9 cellular contexts compared by ENCODE assay signal in the genomic region with DNA sequence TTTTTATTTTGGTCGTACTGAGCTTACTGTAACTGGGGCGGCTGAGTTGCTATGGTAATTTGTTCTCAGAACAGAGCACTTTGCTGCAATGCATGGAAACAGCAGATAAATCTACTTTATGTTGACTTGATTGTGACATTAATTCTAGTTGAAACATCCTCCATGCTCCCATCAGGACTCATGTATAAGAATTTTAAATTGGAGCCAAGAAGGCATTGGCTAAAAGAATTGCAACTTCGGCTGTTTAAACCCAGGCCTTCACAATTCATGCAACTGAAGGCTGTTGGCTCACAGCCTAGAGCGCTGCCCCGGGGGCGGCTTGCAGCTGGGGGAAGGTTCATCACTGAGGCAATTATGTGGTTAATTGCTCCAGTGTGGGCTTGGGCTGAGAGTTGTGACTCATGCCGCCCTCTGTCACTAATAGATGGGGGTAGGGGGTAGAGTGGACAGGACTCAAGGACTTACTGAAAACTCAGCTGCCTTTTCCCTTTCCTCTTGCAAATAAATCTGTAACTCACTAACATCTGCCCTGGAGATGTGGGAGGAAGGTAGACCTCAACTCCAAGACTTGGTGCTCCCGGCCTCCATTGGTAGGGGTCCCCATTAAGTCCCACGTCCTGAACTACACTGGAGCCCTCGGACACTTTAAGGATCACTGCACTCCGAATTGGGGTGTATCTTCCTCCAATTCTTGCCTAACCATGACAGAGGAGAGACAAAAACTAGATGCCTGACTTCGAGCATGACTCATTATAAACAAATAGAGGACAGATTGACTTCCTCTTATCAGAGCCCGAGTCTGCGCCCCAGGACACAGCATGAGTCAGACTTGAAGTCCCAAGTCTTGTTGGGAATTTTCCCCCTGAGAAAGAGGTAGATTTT. TPM values are rescaled to one million over a fixed set of nuclear protein-coding genes. Genes with fewer than 3 reads are reported as not detected.
DNase-seq lines count a peak whose midpoint lies in the region; ATAC-seq and TF ChIP-seq lines count a peak whose summit lies in the region.
"Had no signal": no experiment of that assay in that cellular context is flagged by ENCODE, and none has a peak within 500 bp of the region (broad histone marks: within the 10 kb centered on the region; RNA-seq: fewer than 3 reads in every experiment).

No MANE protein-coding gene starts in this region.

- H3K27me3 Mint-ChIP-seq in mesothelial cell of epicardium (ENCODE audit: low read depth) = peaks cover 3% of the 10 kb centered on the region

- dilution Hi-C loops in IMR-90 (cut with HindIII; ENCODE audit: low sequenced_read_pairs, unreplicated experiment) = no loop called here

- H3K9me3 ChIP-seq in IMR-90 (ENCODE audit: control insufficient read depth, insufficient read depth, low read length) = no peaks in the 10 kb centered on the region
- no peaks in the 10 kb centered on the region for H3K9me3 ChIP-seq in effector memory CD4-positive, alpha-beta T cell (ENCODE audit: control insufficient read depth, low read length)
- H3K9me3 ChIP-seq in upper lobe of right lung = no peaks in the 10 kb centered on the region

- DNase-seq in activated CD4-positive, CD25-positive, alpha-beta regulatory T cell (lab: John Stamatoyannopoulos, UW) = no peak
- peak; percentile 95 for DNase-seq in IMR-90
- DNase-seq in SIG-M5 (lab: John Stamatoyannopoulos, UW) = peak; percentile 71
- no peak for DNase-seq in effector memory CD4-positive, alpha-beta T cell
- DNase-seq in mesothelial cell of epicardium (ENCODE audit: low spot score in 2 of 2, unreplicated experiment in 2 of 2) = peak in 1 of 2 experiments; percentile 52
- DNase-seq in upper lobe of right lung = peak; percentile 86

- H3K36me3 Mint-ChIP-seq in mesothelial cell of epicardium = no peaks in the 10 kb centered on the region

- H3K9me1 ChIP-seq in IMR-90 (ENCODE audit: insufficient read depth, low read length) = peaks cover 11% of the 10 kb centered on the region

- peak overlapping the region; percentile 40; the same call in 1 of the 2 replicates for H4K5ac ChIP-seq in IMR-90 (ENCODE audit: low read depth, low read length)

- H3K79me1 ChIP-seq in IMR-90 (ENCODE audit: low read depth in 1 of 2, low read length in 2 of 2) = no peaks in the 10 kb centered on the region

- H3K4me3 ChIP-seq in IMR-90 (ENCODE audit: insufficient read depth, low read depth, low read length) (peak overlapping the region; percentile 32; the same call in 1 of the 2 replicates), upper lobe of right lung (peak overlapping the region; percentile 24)
- peak overlapping the region; percentile 43 for H3K4me3 ChIP-seq in effector memory CD4-positive, alpha-beta T cell (ENCODE audit: insufficient read depth, low read depth, low read length, poor library complexity, severe bottlenecking)

- H3K27ac Mint-ChIP-seq in mesothelial cell of epicardium = peak overlapping the region; percentile 85

- peak overlapping the region; percentile 71 for H2AK9ac ChIP-seq in IMR-90 (replicated peaks; ENCODE audit: low read depth, low read length, poor library complexity)

- peak overlapping the region; percentile 76 for H3K18ac ChIP-seq in IMR-90 (ENCODE audit: low read depth, low read length)

- H2AK5ac ChIP-seq in IMR-90 (ENCODE audit: low read depth, low read length) = peak overlapping the region; percentile 16

- no TSS peak for BruUV-seq in IMR-90 (replicated peaks; lab: Mats Ljungman, UMichigan)

- no peaks in the 10 kb centered on the region for H3K9me3 Mint-ChIP-seq in mesothelial cell of epicardium
- H3K9me3 Mint-ChIP-seq: neural crest cell had no signal

- H3K4me2 ChIP-seq in IMR-90 (ENCODE audit: low read depth, low read length) = peak overlapping the region; percentile 92

- no peak overlapping the region for H3K4me3 Mint-ChIP-seq in mesothelial cell of epicardium
- H3K4me3 Mint-ChIP-seq: neural crest cell had no signal

- peak; percentile 62 to 73 for ATAC-seq in activated CD4-positive, CD25-positive, alpha-beta regulatory T cell treated with anti-CD3 and anti-CD28 coated beads, Interleukin-2, amount 50 U/mL, for 24 hours
- ATAC-seq in GM21717 (IDR thresholded peaks at IDR 0.05; ENCODE audit: unreplicated experiment) = peak; percentile 72
- ATAC-seq in IMR-90 (ENCODE audit: low read depth) = peak; percentile 89
- peak; percentile 93 for ATAC-seq in upper lobe of right lung

- peak overlapping the region in 1 of 2 experiments; percentile 85; a peak in 3 of 4 replicates for H4K8ac ChIP-seq in IMR-90 (ENCODE audit: low read depth in 2 of 2, low read length in 2 of 2)

- no peaks in the 10 kb centered on the region for H3K36me3 ChIP-seq in IMR-90 (ENCODE audit: control insufficient read depth, insufficient read depth, low read length)
- no peaks in the 10 kb centered on the region for H3K36me3 ChIP-seq in effector memory CD4-positive, alpha-beta T cell (ENCODE audit: control insufficient read depth, insufficient read depth, low read length)
- no peaks in the 10 kb centered on the region for H3K36me3 ChIP-seq in upper lobe of right lung

- no peak for TF ChIP-seq CTCF in IMR-90 (conservative IDR thresholded peaks at IDR 0.05; ENCODE audit: low read depth, low read length)
- no peak for TF ChIP-seq CTCF in mesothelial cell of epicardium (IDR thresholded peaks at IDR 0.05; ENCODE audit: unreplicated experiment)
- no peak for TF ChIP-seq CTCF in upper lobe of right lung (IDR thresholded peaks at IDR 0.05)

- H3K27me3 ChIP-seq in IMR-90 (ENCODE audit: control insufficient read depth, insufficient read depth, low read length) = no peaks in the 10 kb centered on the region
- no peaks in the 10 kb centered on the region for H3K27me3 ChIP-seq in effector memory CD4-positive, alpha-beta T cell (replicated peaks; ENCODE audit: control insufficient read depth, insufficient read depth, low read length, poor library complexity, severe bottlenecking)
- no peaks in the 10 kb centered on the region for H3K27me3 ChIP-seq in upper lobe of right lung

- H2BK120ac ChIP-seq in IMR-90 (ENCODE audit: low read depth, low read length) = peak overlapping the region; percentile 93

- H3K9ac ChIP-seq in IMR-90 (ENCODE audit: low read depth, low read length) = peak overlapping the region; percentile 53

- 0% methylated on average over 1 of the region's 14 CpGs; no CpG with 5 or more reads in 1 of the 2 experiments for WGBS in IMR-90 (ENCODE audit: extremely low coverage in 2 of 2, insufficient read length in 1 of 2), 2 experiments

- H3K56ac ChIP-seq in IMR-90 (ENCODE audit: extremely low read depth, insufficient read depth, low read length) = peak overlapping the region; percentile 82

- peak overlapping the region; percentile 63; the same call in 1 of the 2 replicates for H3K14ac ChIP-seq in IMR-90 (replicated peaks; ENCODE audit: low read depth, low read length)

- in situ Hi-C loops in IMR-90 (cut with MboI; ENCODE audit: low sequenced_read_pairs) = no loop called here

- H3K4me1 Mint-ChIP-seq in mesothelial cell of epicardium = peaks cover 39% of the 10 kb centered on the region

- peak overlapping the region; percentile 91 for H3K4ac ChIP-seq in IMR-90 (ENCODE audit: low read depth, low read length)

- peaks cover 4% of the 10 kb centered on the region for H4K20me1 ChIP-seq in IMR-90 (ENCODE audit: insufficient read depth, low read length)

- intact Hi-C loops in IMR-90 (cut with micrococcal nuclease) = loop anchor here (1.0 to 10.0 kb wide), 2 partner anchors 46 to 107 kb away; no protein-coding TSS in a partner anchor
- intact Hi-C loops in upper lobe of right lung (cut with DNase I) = no loop called here

- peak overlapping the region; percentile 83 for H4K91ac ChIP-seq in IMR-90 (ENCODE audit: insufficient read depth, low read depth, low read length)

- H3K4me1 ChIP-seq in IMR-90 (ENCODE audit: control insufficient read depth, insufficient read depth, low read length) (peaks cover 5% of the 10 kb centered on the region), upper lobe of right lung (peaks cover 20% of the 10 kb centered on the region)
- H3K4me1 ChIP-seq in effector memory CD4-positive, alpha-beta T cell (ENCODE audit: control insufficient read depth, insufficient read depth, low read length, poor library complexity, severe bottlenecking) = peaks cover 4% of the 10 kb centered on the region

- peak overlapping the region; percentile 92 for H2BK15ac ChIP-seq in IMR-90 (ENCODE audit: low read depth, low read length)

- peak overlapping the region; percentile 90 for H2AFZ ChIP-seq in IMR-90 (replicated peaks; ENCODE audit: low read length, poor library complexity)

- POLR2A ChIA-PET in IMR-90 (lab: Charles Lee; ENCODE audit: unreplicated experiment) = no interaction called here

- peak overlapping the region; percentile 93 for H2BK5ac ChIP-seq in IMR-90 (ENCODE audit: low read depth, low read length, poor library complexity, severe bottlenecking)

- peak overlapping the region; percentile 92 for H2BK20ac ChIP-seq in IMR-90 (ENCODE audit: low read depth, low read length)

- CTCF ChIA-PET in IMR-90 (lab: Yijun Ruan, JAX) = no interaction called here

- H3K27ac ChIP-seq in IMR-90 (ENCODE audit: insufficient read depth, low read length) = peak overlapping the region; percentile 94
- no peak overlapping the region for H3K27ac ChIP-seq in effector memory CD4-positive, alpha-beta T cell (ENCODE audit: insufficient read depth, low read length, poor library complexity, severe bottlenecking)
- peak overlapping the region; percentile 78 for H3K27ac ChIP-seq in upper lobe of right lung

- TF ChIP-seq POLR2A in IMR-90 (IDR thresholded peaks at IDR 0.05; ENCODE audit: low read depth, low read length) = no peak

- peak overlapping the region; percentile 88 for H3K23ac ChIP-seq in IMR-90 (ENCODE audit: low read depth, low read length)

- TF ChIP-seq RAD21 in IMR-90 (IDR thresholded peaks at IDR 0.05; ENCODE audit: low read length) = no peak

TF ChIP-seq in IMR-90, 13 proteins besides CTCF, POLR2A, EP300 and RAD21 (continues in another document):
- TF ChIP-seq BHLHE40 (IDR thresholded peaks at IDR 0.05; ENCODE audit: low read depth, low read length) (peak; percentile 50; the same call in 1 of the 2 replicates), RCOR1 (IDR thresholded peaks at IDR 0.05; ENCODE audit: insufficient replicate concordance, low read length) (no peak)
- TF ChIP-seq, protein P1, sequence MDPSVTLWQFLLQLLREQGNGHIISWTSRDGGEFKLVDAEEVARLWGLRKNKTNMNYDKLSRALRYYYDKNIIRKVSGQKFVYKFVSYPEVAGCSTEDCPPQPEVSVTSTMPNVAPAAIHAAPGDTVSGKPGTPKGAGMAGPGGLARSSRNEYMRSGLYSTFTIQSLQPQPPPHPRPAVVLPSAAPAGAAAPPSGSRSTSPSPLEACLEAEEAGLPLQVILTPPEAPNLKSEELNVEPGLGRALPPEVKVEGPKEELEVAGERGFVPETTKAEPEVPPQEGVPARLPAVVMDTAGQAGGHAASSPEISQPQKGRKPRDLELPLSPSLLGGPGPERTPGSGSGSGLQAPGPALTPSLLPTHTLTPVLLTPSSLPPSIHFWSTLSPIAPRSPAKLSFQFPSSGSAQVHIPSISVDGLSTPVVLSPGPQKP (IDR thresholded peaks at IDR 0.05; ENCODE audit: borderline replicate concordance, low read depth, low read length) = no peak

RNA-seq across cellular contexts. Expression of a gene that starts 37.5 kb away (rescaled TPM):
- total RNA-seq in IMR-90 (2012; rRNA removed) (10.0 and 19.2 TPM in 2 replicates), mesothelial cell of epicardium (12.1 to 16.4 TPM (median 16.1 TPM) in 3 replicates), upper lobe of right lung (9.6 TPM)
- 1.6 and 2.9 TPM in 2 replicates for polyA plus RNA-seq in IMR-90 (2012; rRNA removed)
- 2.2 and 2.8 TPM in 2 replicates for polyA plus RNA-seq in IMR-90 (2012; cell fraction: cytosol; rRNA removed)
- polyA plus RNA-seq in IMR-90 (2012; cell fraction: nucleus; rRNA removed; ENCODE audit: low replicate concordance) = 1.6 and 3.1 TPM in 2 replicates

Comparison
In these comparisons a context has a peak if more than half of its experiments do, and no peak if none do; other contexts are left out.
1. DNase-seq: peak in IMR-90 (single experiment), SIG-M5 (single experiment) and upper lobe of right lung (single experiment); none in activated CD4-positive, CD25-positive, alpha-beta regulatory T cell (0 of 4) and effector memory CD4-positive, alpha-beta T cell (0 of 3).
2. Peak in every context shown above with its lines, with median percentiles within 50 percentile points of each other: ATAC-seq and H3K4me3 ChIP-seq.